Comparison of ENCODE assay signal across 8 cellular contexts in the genomic region with DNA sequence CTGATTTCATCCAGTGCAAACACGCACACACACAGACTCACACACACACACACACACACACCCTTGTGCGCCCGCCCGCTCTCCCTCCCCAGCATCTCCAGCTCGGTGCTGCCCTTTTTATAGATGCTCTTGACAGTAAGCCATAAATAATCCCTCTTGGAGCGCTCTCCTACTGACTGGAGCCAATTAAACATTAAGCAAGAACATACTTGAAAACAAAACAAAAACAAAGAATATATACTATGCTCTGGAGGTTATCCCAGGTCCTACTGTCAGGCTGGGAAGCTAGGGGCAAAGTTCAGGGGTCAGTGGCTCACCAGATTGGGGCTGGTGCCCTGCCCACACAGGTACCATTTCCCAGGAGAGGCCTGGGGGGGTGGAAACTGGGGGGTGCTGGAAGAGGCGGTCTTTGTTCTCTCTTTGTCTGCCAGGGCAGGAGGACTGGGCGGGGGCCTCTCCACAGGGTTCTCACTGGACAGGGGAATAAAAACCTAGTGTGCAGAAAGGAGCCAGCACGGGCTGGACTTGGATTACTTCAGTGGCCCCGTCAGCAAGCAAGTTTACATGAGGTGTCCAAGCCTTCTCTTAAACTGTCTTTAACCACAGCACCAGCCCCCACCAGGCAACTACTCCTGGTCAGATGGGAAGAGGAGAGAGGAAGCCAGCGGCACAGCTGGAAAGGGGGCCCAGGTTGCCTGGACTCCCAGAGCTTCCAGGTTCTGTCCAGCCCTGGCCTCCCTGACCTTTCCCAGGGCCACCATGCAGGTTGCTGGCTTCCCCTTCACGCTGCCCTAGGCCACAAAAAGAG. TPM values are rescaled to one million over a fixed set of nuclear protein-coding genes. Genes with fewer than 3 reads are reported as not detected.
DNase-seq lines count a peak whose midpoint lies in the region; ATAC-seq, FAIRE-seq and TF ChIP-seq lines count a peak whose summit lies in the region.

No MANE protein-coding gene starts in this region.

- H3K36me3 Mint-ChIP-seq in activated T-helper 17 cell treated with anti-CD3 and anti-CD28 coated beads, Interleukin-2, amount 50 U/mL, for 72 hours (ENCODE audit: low read depth): no peaks in the 10 kb centered on the region

- H3K9me3 Mint-ChIP-seq in activated T-helper 17 cell treated with anti-CD3 and anti-CD28 coated beads, Interleukin-2, amount 50 U/mL, for 72 hours: no peaks in the 10 kb centered on the region

- H3K4me1 Mint-ChIP-seq in activated T-helper 17 cell treated with anti-CD3 and anti-CD28 coated beads, Interleukin-2, amount 50 U/mL, for 72 hours: peaks cover 10% of the 10 kb centered on the region

- no TSS peak for BruUV-seq in HepG2 (replicated peaks; lab: Mats Ljungman, UMichigan)

- TF ChIP-seq POLR2A in HepG2 (IDR thresholded peaks at IDR 0.05; ENCODE audit: insufficient read depth in 1 of 2, low read depth in 2 of 2, low read length in 2 of 2): peak in 1 of 2 experiments; percentile 46; a peak in 1 of 4 replicates

- TF ChIP-seq EP300 in HepG2 (IDR thresholded peaks at IDR 0.05; ENCODE audit: low read depth in 2 of 2, low read length in 2 of 2): peak; percentile 23 to 80; a peak in 2 of 4 replicates
- 0 out of 2 replicates have a peak, but pooled peaks have one; percentile 24 for TF ChIP-seq EP300 in HepG2 (CRISPR knock-in tag; IDR thresholded peaks at IDR 0.05; ENCODE audit: borderline replicate concordance)

- H2AFZ ChIP-seq in HepG2 (ENCODE audit: low read length): no peak overlapping the region

- TF ChIP-seq CTCF in AG10803 (conservative IDR thresholded peaks at IDR 0.05; ENCODE audit: low read length) (no peak), HepG2 (CRISPR knock-in tag; IDR thresholded peaks at IDR 0.05) (no peak), upper lobe of right lung (IDR thresholded peaks at IDR 0.05) (no peak)

- H3K27ac ChIP-seq in HepG2 (ENCODE audit: extremely low read length, insufficient read depth, low read length) (peak overlapping the region; percentile 86), upper lobe of right lung (peak overlapping the region; percentile 76)

- FAIRE-seq in HepG2 (lab: Jason Lieb, UNC) (peak; percentile 78), HTR-8/SVneo (lab: Jason Lieb, UNC) (no peak)

- no peak for TF ChIP-seq RAD21 in HepG2 (CRISPR knock-in tag; IDR thresholded peaks at IDR 0.05)

- in situ Hi-C loops in HepG2 (cut with HindIII; ENCODE audit: extremely low pct_ligation_motif_present, low pct_unique_long_range_greater_than_20kb): no loop called here

- H3K9me3 ChIP-seq in HepG2 (ENCODE audit: low read length): no peaks in the 10 kb centered on the region
- no peaks in the 10 kb centered on the region for H3K9me3 ChIP-seq in upper lobe of right lung

- no peaks in the 10 kb centered on the region for H4K20me1 ChIP-seq in HepG2 (ENCODE audit: insufficient read depth, low read length)

- intact Hi-C loops in HepG2 (cut with micrococcal nuclease; ENCODE audit: unreplicated experiment): loop anchor here (2.0 kb wide), 1 partner anchor 16 kb away; a partner anchor contains a TSS
- intact Hi-C loops in upper lobe of right lung (cut with DNase I): no loop called here

- H3K27me3 Mint-ChIP-seq in activated T-helper 17 cell treated with anti-CD3 and anti-CD28 coated beads, Interleukin-2, amount 50 U/mL, for 72 hours: no peaks in the 10 kb centered on the region

- H3K27me3 ChIP-seq in HepG2 (ENCODE audit: control insufficient read depth in 1 of 2, insufficient read depth in 2 of 2, low read length in 2 of 2) (no peaks in the 10 kb centered on the region), upper lobe of right lung (no peaks in the 10 kb centered on the region)

- H3K4me2 ChIP-seq in HepG2 (ENCODE audit: low read depth, low read length): peak overlapping the region; percentile 77

- H3K4me3 ChIP-seq in AG10803 (ENCODE audit: low read length) (peak overlapping the region; percentile 26), HepG2 (replicated peaks in 1 of 3; ENCODE audit: insufficient read depth in 1 of 3, low read depth in 2 of 3, low read length in 3 of 3) (peak overlapping the region; percentile 23 to 61 (median 34); a peak in 4 of 6 replicates), upper lobe of right lung (no peak overlapping the region)

- DNase-seq in AG10803 (ENCODE audit: low read depth) (peak; percentile 98), NCI-H1436 (lab: John Stamatoyannopoulos, UW) (peak; percentile 54), HepG2 (ENCODE audit: low spot score) (peak; percentile 84), upper lobe of right lung (peak; percentile 74), Ammon's horn (ENCODE audit: low spot score) (no peak), HTR-8/SVneo (ENCODE audit: insufficient read length, low spot score) (no peak), glomerular visceral epithelial cell (ENCODE audit: extremely low spot score) (no peak)

- CTCF ChIA-PET in HepG2 (lab: Yijun Ruan, JAX; ENCODE audit: low intra/inter-chr PET ratio, low total read pairs): no interaction called here

- no peak overlapping the region for H3K4me3 Mint-ChIP-seq in activated T-helper 17 cell treated with anti-CD3 and anti-CD28 coated beads, Interleukin-2, amount 50 U/mL, for 72 hours

- 1% methylated on average over 9 of the region's 12 CpGs for WGBS in HepG2 (ENCODE audit: low lambda C conversion rate)

- H3K36me3 ChIP-seq in HepG2 (replicated peaks in 1 of 2; ENCODE audit: control insufficient read depth in 1 of 2, insufficient read depth in 2 of 2, low read length in 2 of 2) (peaks cover 0 to 9% of the 10 kb centered on the region in 2 experiments; a peak in 3 of 5 replicates), upper lobe of right lung (peaks cover 14% of the 10 kb centered on the region)

- no peak for ATAC-seq in activated T-helper 17 cell treated with anti-CD3 and anti-CD28 coated beads, Interleukin-2, amount 50 U/mL, for 72 hours (replicated peaks)
- ATAC-seq in HepG2: peak; percentile 66
- peak; percentile 70 for ATAC-seq in upper lobe of right lung

- H3K27ac Mint-ChIP-seq in activated T-helper 17 cell treated with anti-CD3 and anti-CD28 coated beads, Interleukin-2, amount 50 U/mL, for 72 hours: peak overlapping the region; percentile 17

- no peaks in the 10 kb centered on the region for H3K79me2 ChIP-seq in HepG2 (ENCODE audit: insufficient read depth, low read length)

- POLR2A ChIA-PET in HepG2 (lab: Yijun Ruan, JAX): interaction anchor here (0.8 to 15.1 kb wide), 7 partner anchors 8 to 90 kb away, joined by 3 to 371 read pairs (median 5); a partner anchor contains a TSS

- peak overlapping the region; percentile 70 for H3K9ac ChIP-seq in HepG2 (ENCODE audit: insufficient read depth, low read depth, low read length)

- H3K4me1 ChIP-seq in HepG2 (ENCODE audit: insufficient read depth, low read length) (peaks cover 99% of the 10 kb centered on the region), upper lobe of right lung (peaks cover 73% of the 10 kb centered on the region)

RNA-seq across cellular contexts. Expression of a gene that starts 16.1 kb away (rescaled TPM):
- total RNA-seq in activated T-helper 17 cell treated with anti-CD3 and anti-CD28 coated beads, Interleukin-2, amount 50 U/mL, for 72 hours: 10 to 100 TPM in 1 of 2 donors, 1 to 10 TPM in 1; 3.2 to 19.3 TPM
- total RNA-seq in HepG2 (2016; rRNA removed; fragmentation: Illumina TruSeq; extraction: Trizol) (5.4 and 8.7 TPM in 2 replicates), upper lobe of right lung (15.4 TPM)
- total RNA-seq in HepG2 (2016; cell fraction: cytosol; rRNA removed; fragmentation: Illumina TruSeq; extraction: Trizol; ENCODE audit: low read depth): 0.88 and 1.0 TPM in 2 replicates
- total RNA-seq in HepG2 (2016; cell fraction: insoluble cytoplasmic fraction; rRNA removed; fragmentation: Illumina TruSeq; extraction: Trizol): 5.1 and 9.6 TPM in 2 replicates
- 2.8 and 3.2 TPM in 2 replicates for total RNA-seq in HepG2 (2016; cell fraction: membrane; rRNA removed; fragmentation: Illumina TruSeq; extraction: Trizol)
- 11.8 and 14.8 TPM in 2 replicates for total RNA-seq in HepG2 (2016; cell fraction: nucleus; rRNA removed; fragmentation: Illumina TruSeq; extraction: Trizol)
- 15.9 and 32.7 TPM in 2 replicates for polyA plus RNA-seq in HepG2 (2011; rRNA removed)
- polyA plus RNA-seq in HepG2 (2011; cell fraction: cytosol; rRNA removed): 12.2 and 20.6 TPM in 2 replicates
- 28.3 and 48.7 TPM in 2 replicates for polyA plus RNA-seq in HepG2 (2011; cell fraction: nucleus; rRNA removed)
- polyA plus RNA-seq in HepG2 (2012): 14.9 and 27.8 TPM in 2 replicates
- polyA plus RNA-seq in HepG2 (2016; cell fraction: cytosol; fragmentation: Illumina TruSeq; extraction: Trizol; ENCODE audit: low read depth): 0.38 and 0.44 TPM in 2 replicates
- 4.3 and 4.9 TPM in 2 replicates for polyA plus RNA-seq in HepG2 (2016; cell fraction: insoluble cytoplasmic fraction; fragmentation: Illumina TruSeq; extraction: Trizol; ENCODE audit: low read depth)
- 0.95 and 1.0 TPM in 2 replicates for polyA plus RNA-seq in HepG2 (2016; cell fraction: membrane; fragmentation: Illumina TruSeq; extraction: Trizol; ENCODE audit: low read depth)
- 13.0 and 15.3 TPM in 2 replicates for polyA plus RNA-seq in HepG2 (2016; cell fraction: nucleus; fragmentation: Illumina TruSeq; extraction: Trizol; ENCODE audit: insufficient read depth, low read depth)
- 3.0 and 44.4 TPM in 2 replicates for polyA minus RNA-seq in HepG2 (2011; rRNA and poly(A)+ RNA removed; ENCODE audit: low replicate concordance)
- 11.2 and 23.6 TPM in 2 replicates for polyA minus RNA-seq in HepG2 (2011; cell fraction: cytosol; rRNA and poly(A)+ RNA removed)
- 23.4 and 35.4 TPM in 2 replicates for polyA minus RNA-seq in HepG2 (2011; cell fraction: nucleus; rRNA and poly(A)+ RNA removed)

RNA-seq across cellular contexts. Expression of a gene that starts 53.6 kb away (rescaled TPM):
- total RNA-seq in activated T-helper 17 cell treated with anti-CD3 and anti-CD28 coated beads, Interleukin-2, amount 50 U/mL, for 72 hours: 100 to 1,000 TPM; 121 to 140 TPM
- total RNA-seq in HepG2 (2016; rRNA removed; fragmentation: Illumina TruSeq; extraction: Trizol) (208 and 346 TPM in 2 replicates), upper lobe of right lung (132 TPM)
- total RNA-seq in HepG2 (2016; cell fraction: cytosol; rRNA removed; fragmentation: Illumina TruSeq; extraction: Trizol; ENCODE audit: low read depth): 41.2 and 44.6 TPM in 2 replicates
- 215 and 364 TPM in 2 replicates for total RNA-seq in HepG2 (2016; cell fraction: insoluble cytoplasmic fraction; rRNA removed; fragmentation: Illumina TruSeq; extraction: Trizol)
- 66.6 and 67.3 TPM in 2 replicates for total RNA-seq in HepG2 (2016; cell fraction: membrane; rRNA removed; fragmentation: Illumina TruSeq; extraction: Trizol)
- 83.4 and 83.7 TPM in 2 replicates for total RNA-seq in HepG2 (2016; cell fraction: nucleus; rRNA removed; fragmentation: Illumina TruSeq; extraction: Trizol)
- 257 and 356 TPM in 2 replicates for polyA plus RNA-seq in HepG2 (2011; rRNA removed)
- 182 and 220 TPM in 2 replicates for polyA plus RNA-seq in HepG2 (2011; cell fraction: cytosol; rRNA removed)
- polyA plus RNA-seq in HepG2 (2011; cell fraction: nucleus; rRNA removed): 51.4 and 52.1 TPM in 2 replicates
- polyA plus RNA-seq in HepG2 (2012): 184 and 206 TPM in 2 replicates
- polyA plus RNA-seq in HepG2 (2016; cell fraction: cytosol; fragmentation: Illumina TruSeq; extraction: Trizol; ENCODE audit: low read depth): 72.3 and 76.1 TPM in 2 replicates
- polyA plus RNA-seq in HepG2 (2016; cell fraction: insoluble cytoplasmic fraction; fragmentation: Illumina TruSeq; extraction: Trizol; ENCODE audit: low read depth): 607 and 646 TPM in 2 replicates
- polyA plus RNA-seq in HepG2 (2016; cell fraction: membrane; fragmentation: Illumina TruSeq; extraction: Trizol; ENCODE audit: low read depth): 102 TPM in 2 replicates
- polyA plus RNA-seq in HepG2 (2016; cell fraction: nucleus; fragmentation: Illumina TruSeq; extraction: Trizol; ENCODE audit: insufficient read depth, low read depth): 218 and 240 TPM in 2 replicates
- polyA minus RNA-seq in HepG2 (2011; rRNA and poly(A)+ RNA removed; ENCODE audit: low replicate concordance): 39.8 and 85.1 TPM in 2 replicates
- polyA minus RNA-seq in HepG2 (2011; cell fraction: cytosol; rRNA and poly(A)+ RNA removed): 43.2 and 55.2 TPM in 2 replicates
- polyA minus RNA-seq in HepG2 (2011; cell fraction: nucleus; rRNA and poly(A)+ RNA removed): 31.1 and 41.5 TPM in 2 replicates

Comparison
In these comparisons a context has a peak if more than half of its experiments do, and no peak if none do; other contexts are left out.
1. DNase-seq: peak in AG10803 (single experiment), NCI-H1436 (single experiment), HepG2 (single experiment) and upper lobe of right lung (single experiment); none in Ammon's horn (single experiment), HTR-8/SVneo (single experiment) and glomerular visceral epithelial cell (single experiment).